16 cellular contexts compared by ENCODE assay signal in genomic region chr16:67694611-67695010, GRCh38. TPM values are rescaled to one million over a fixed set of nuclear protein-coding genes. Genes with fewer than 3 reads are reported as not detected.
DNase-seq lines count a peak whose midpoint lies in the region; ATAC-seq and TF ChIP-seq lines count a peak whose summit lies in the region.
"Had no signal": no experiment of that assay in that cellular context is flagged by ENCODE, and none has a peak within 500 bp of the region (broad histone marks: within the 10 kb centered on the region; RNA-seq: fewer than 3 reads in every experiment).

No MANE protein-coding gene starts in this region.

- peak overlapping the region; percentile 21 for H3K27ac Mint-ChIP-seq in T-helper 2 cell treated with Interferon-gamma antibody and Interleukin-4, amounts not matched to agents 5 μg/mL and 100 μg/mL, for 36 hours
- H3K27ac Mint-ChIP-seq in effector memory CD8-positive, alpha-beta T cell: peak overlapping the region; percentile 31 to 81
- no peak overlapping the region for H3K27ac Mint-ChIP-seq in CD8-positive, alpha-beta T cell

- H3K4me1 Mint-ChIP-seq in T-helper 2 cell treated with Interferon-gamma antibody and Interleukin-4, amounts not matched to agents 5 μg/mL and 100 μg/mL, for 36 hours (ENCODE audit: low read depth): peaks cover 8% of the 10 kb centered on the region
- H3K4me1 Mint-ChIP-seq in effector memory CD8-positive, alpha-beta T cell (ENCODE audit: low read depth in 2 of 2): peaks cover 0 to 3% of the 10 kb centered on the region in 2 donors
- H3K4me1 Mint-ChIP-seq in CD8-positive, alpha-beta T cell (ENCODE audit: low read depth): peaks cover 1% of the 10 kb centered on the region

- H3K27ac ChIP-seq in sigmoid colon (no peak overlapping the region), uterus (no peak overlapping the region)
- H3K27ac ChIP-seq in CD8-positive, alpha-beta T cell (ENCODE audit: low read depth, low read length): no peak overlapping the region
- H3K27ac ChIP-seq: KMS-11, SJCRH30 had no signal

- 57 to 72% methylated on average over 2 of the region's 2 CpGs for WGBS in sigmoid colon, 2 donors

- no peaks in the 10 kb centered on the region for H3K9me3 Mint-ChIP-seq in T-helper 2 cell treated with Interferon-gamma antibody and Interleukin-4, amounts not matched to agents 5 μg/mL and 100 μg/mL, for 36 hours
- no peaks in the 10 kb centered on the region for H3K9me3 Mint-ChIP-seq in effector memory CD8-positive, alpha-beta T cell
- H3K9me3 Mint-ChIP-seq in CD8-positive, alpha-beta T cell: no peaks in the 10 kb centered on the region

- no peaks in the 10 kb centered on the region for H3K27me3 ChIP-seq in sigmoid colon
- H3K27me3 ChIP-seq in uterus: no peaks in the 10 kb centered on the region
- H3K27me3 ChIP-seq in CD8-positive, alpha-beta T cell (ENCODE audit: insufficient read depth, low read length): no peaks in the 10 kb centered on the region
- H3K27me3 ChIP-seq: SJCRH30 had no signal

- no peak for TF ChIP-seq EP300 in sigmoid colon (IDR thresholded peaks at IDR 0.05)

- H3K9me3 ChIP-seq in sigmoid colon: no peaks in the 10 kb centered on the region
- no peaks in the 10 kb centered on the region for H3K9me3 ChIP-seq in uterus
- H3K9me3 ChIP-seq in CD8-positive, alpha-beta T cell (ENCODE audit: low read length): no peaks in the 10 kb centered on the region
- H3K9me3 ChIP-seq: SJCRH30 had no signal

- H3K36me3 ChIP-seq in sigmoid colon (no peaks in the 10 kb centered on the region), uterus (no peaks in the 10 kb centered on the region)
- H3K36me3 ChIP-seq in CD8-positive, alpha-beta T cell (ENCODE audit: insufficient read depth, low read length): no peaks in the 10 kb centered on the region
- H3K36me3 ChIP-seq: SJCRH30 had no signal

- H3K4me3 ChIP-seq in sigmoid colon (no peak overlapping the region), uterus (no peak overlapping the region)
- H3K4me3 ChIP-seq in CD8-positive, alpha-beta T cell (ENCODE audit: low read depth, low read length): no peak overlapping the region
- H3K4me3 ChIP-seq: SJCRH30 had no signal

- H3K4me1 ChIP-seq in sigmoid colon: no peaks in the 10 kb centered on the region
- H3K4me1 ChIP-seq in uterus: no peaks in the 10 kb centered on the region
- H3K4me1 ChIP-seq in CD8-positive, alpha-beta T cell (ENCODE audit: insufficient read depth, low read length): no peaks in the 10 kb centered on the region
- H3K4me1 ChIP-seq: SJCRH30 had no signal

- POLR2A ChIA-PET in CD8-positive, alpha-beta T cell (lab: Charles Lee): no interaction called here

- peaks cover 6% of the 10 kb centered on the region for H3K36me3 Mint-ChIP-seq in T-helper 2 cell treated with Interferon-gamma antibody and Interleukin-4, amounts not matched to agents 5 μg/mL and 100 μg/mL, for 36 hours (ENCODE audit: low read depth)
- peaks cover 3% of the 10 kb centered on the region for H3K36me3 Mint-ChIP-seq in effector memory CD8-positive, alpha-beta T cell (ENCODE audit: insufficient read depth)
- peaks cover 4% of the 10 kb centered on the region for H3K36me3 Mint-ChIP-seq in CD8-positive, alpha-beta T cell

- ATAC-seq in effector memory CD8-positive, alpha-beta T cell (replicated peaks): no peak
- no peak for ATAC-seq in CD8-positive, alpha-beta T cell

- no peaks in the 10 kb centered on the region for H3K27me3 Mint-ChIP-seq in T-helper 2 cell treated with Interferon-gamma antibody and Interleukin-4, amounts not matched to agents 5 μg/mL and 100 μg/mL, for 36 hours (ENCODE audit: low read depth)
- no peaks in the 10 kb centered on the region for H3K27me3 Mint-ChIP-seq in effector memory CD8-positive, alpha-beta T cell
- no peaks in the 10 kb centered on the region for H3K27me3 Mint-ChIP-seq in CD8-positive, alpha-beta T cell (ENCODE audit: low read depth)

- TF ChIP-seq POLR2A in sigmoid colon (IDR thresholded peaks at IDR 0.05) (no peak), uterus (IDR thresholded peaks at IDR 0.05) (no peak)

- CTCF ChIA-PET in CD8-positive, alpha-beta T cell (lab: Charles Lee): no interaction called here

- DNase-seq in T-helper 2 cell treated with Interferon-gamma antibody and Interleukin-4, amounts not matched to agents 5 μg/mL and 100 μg/mL, for 36 hours (ENCODE audit: low spot score): no peak
- DNase-seq in T-helper 2 cell: no peak
- DNase-seq in G401 (ENCODE audit: low spot score): peak; percentile 94
- no peak for DNase-seq in effector memory CD8-positive, alpha-beta T cell
- DNase-seq in sigmoid colon: peak; percentile 18
- DNase-seq in uterus: no peak
- DNase-seq in Ammon's horn (ENCODE audit: low spot score): no peak
- DNase-seq in CD8-positive, alpha-beta T cell: no peak
- DNase-seq: EL, NCI-H1105, NCI-H1694, NCI-H446 treated with DMSO at 0.1 percent for 48 hours, RPMI8226, SJCRH30 had no signal

- intact Hi-C loops in sigmoid colon (cut with DNase I) (no loop called here), uterus (cut with DNase I; ENCODE audit: low total_unique reads) (no loop called here)
- intact Hi-C loops in CD8-positive, alpha-beta T cell (cut with DNase I, micrococcal nuclease): no loop called here

- TF ChIP-seq CTCF in sigmoid colon (IDR thresholded peaks at IDR 0.05) (no peak), uterus (IDR thresholded peaks at IDR 0.05) (no peak)
- no peak for TF ChIP-seq CTCF in CD8-positive, alpha-beta T cell (IDR thresholded peaks at IDR 0.05)

- in situ Hi-C loops in G401 (cut with HindIII; ENCODE audit: low sequenced_read_pairs): loop anchor here (25.0 kb wide), 1 partner anchor 193 kb away; the partner anchor contains the start of genes NRN1L and PSKH1

- H3K4me3 Mint-ChIP-seq in T-helper 2 cell treated with Interferon-gamma antibody and Interleukin-4, amounts not matched to agents 5 μg/mL and 100 μg/mL, for 36 hours: no peak overlapping the region
- H3K4me3 Mint-ChIP-seq in effector memory CD8-positive, alpha-beta T cell: no peak overlapping the region
- H3K4me3 Mint-ChIP-seq in CD8-positive, alpha-beta T cell: no peak overlapping the region

RNA-seq across cellular contexts. Expression of gene GFOD2, which starts 24.5 kb away (rescaled TPM):
- total RNA-seq in G401 (2014; rRNA removed; shearing (Covaris generic)): 26.2 TPM in 2 replicates
- 10 to 100 TPM in 2 of 4 donors, 1 to 10 TPM in 2; 8.1 to 19.1 (median 11.1) TPM for total RNA-seq in sigmoid colon
- 10 to 100 TPM; 13.8 to 19.5 (median 15.5) TPM for polyA plus RNA-seq in sigmoid colon
- total RNA-seq in uterus: 10 to 100 TPM; 11.0 to 28.5 (median 26.3) TPM
- 1 to 10 TPM; 2.4 to 2.6 TPM for total RNA-seq in CD8-positive, alpha-beta T cell

RNA-seq across cellular contexts. Expression of gene C16orf86, which starts 28.0 kb away (rescaled TPM):
- not detected in 2 replicates for total RNA-seq in G401 (2014; rRNA removed; shearing (Covaris generic))
- total RNA-seq in sigmoid colon (10 to 100 TPM in 3 of 4 donors, 1 to 10 TPM in 1; 8.6 to 26.1 (median 21.9) TPM), uterus (1 to 10 TPM in 3 of 4 donors, not detected in 1; 5.3 to 8.6 (median 6.9) TPM)
- polyA plus RNA-seq in sigmoid colon: 1 to 10 TPM in 2 of 3 donors, under 1 TPM in 1; 0.46 to 5.0 (median 1.8) TPM
- total RNA-seq in CD8-positive, alpha-beta T cell: 1 to 10 TPM; 1.4 to 1.6 TPM
- total RNA-seq: A172 had no signal

RNA-seq across cellular contexts. Expression of gene ENKD1, which starts 28.1 kb away (rescaled TPM):
- 2.1 and 5.6 TPM in 2 replicates for total RNA-seq in G401 (2014; rRNA removed; shearing (Covaris generic))
- total RNA-seq in sigmoid colon (10 to 100 TPM; 21.0 to 27.0 (median 23.2) TPM), uterus (10 to 100 TPM in 3 of 4 donors, 1 to 10 TPM in 1; 4.1 to 22.4 (median 13.7) TPM)
- polyA plus RNA-seq in sigmoid colon: 10 to 100 TPM in 1 of 3 donors, 1 to 10 TPM in 2; 6.9 to 16.2 (median 9.0) TPM
- 1 to 10 TPM; 1.7 to 2.5 TPM for total RNA-seq in CD8-positive, alpha-beta T cell
- total RNA-seq: A172 had no signal

RNA-seq across cellular contexts. Expression of gene PARD6A, which starts 33.9 kb away (rescaled TPM):
- 6.6 and 13.5 TPM in 2 replicates for total RNA-seq in G401 (2014; rRNA removed; shearing (Covaris generic))
- total RNA-seq in sigmoid colon (10 to 100 TPM; 12.8 to 16.6 (median 14.0) TPM), uterus (10 to 100 TPM in 1 of 4 donors, 1 to 10 TPM in 2, not detected in 1; 1.6 to 32.9 (median 7.9) TPM)
- polyA plus RNA-seq in sigmoid colon: 1 to 10 TPM; 4.2 to 8.3 (median 4.4) TPM
- total RNA-seq in CD8-positive, alpha-beta T cell: 1 to 10 TPM; 3.0 to 3.1 TPM

RNA-seq across cellular contexts. Expression of gene ACD, which starts 34.6 kb away (rescaled TPM):
- total RNA-seq in G401 (2014; rRNA removed; shearing (Covaris generic)): 27.1 and 33.2 TPM in 2 replicates
- total RNA-seq in sigmoid colon (10 to 100 TPM; 13.9 to 20.6 (median 18.7) TPM), uterus (10 to 100 TPM; 17.8 to 33.4 (median 29.8) TPM)
- 10 to 100 TPM in 1 of 3 donors, 1 to 10 TPM in 2; 7.4 to 19.3 (median 9.6) TPM for polyA plus RNA-seq in sigmoid colon
- total RNA-seq in CD8-positive, alpha-beta T cell: 10 to 100 TPM; 22.2 to 23.9 TPM

Comparison
In these comparisons a context has a peak if more than half of its experiments do, and no peak if none do; other contexts are left out.
1. DNase-seq: peak in G401 (single experiment) and sigmoid colon (single experiment); none in T-helper 2 cell treated with Interferon-gamma antibody and Interleukin-4, amounts not matched to agents 5 μg/mL and 100 μg/mL, for 36 hours (single experiment), T-helper 2 cell (0 of 5), effector memory CD8-positive, alpha-beta T cell (0 of 3), uterus (0 of 2), Ammon's horn (single experiment) and CD8-positive, alpha-beta T cell (0 of 7).